8 cellular contexts compared by ENCODE assay signal in the genomic region with DNA sequence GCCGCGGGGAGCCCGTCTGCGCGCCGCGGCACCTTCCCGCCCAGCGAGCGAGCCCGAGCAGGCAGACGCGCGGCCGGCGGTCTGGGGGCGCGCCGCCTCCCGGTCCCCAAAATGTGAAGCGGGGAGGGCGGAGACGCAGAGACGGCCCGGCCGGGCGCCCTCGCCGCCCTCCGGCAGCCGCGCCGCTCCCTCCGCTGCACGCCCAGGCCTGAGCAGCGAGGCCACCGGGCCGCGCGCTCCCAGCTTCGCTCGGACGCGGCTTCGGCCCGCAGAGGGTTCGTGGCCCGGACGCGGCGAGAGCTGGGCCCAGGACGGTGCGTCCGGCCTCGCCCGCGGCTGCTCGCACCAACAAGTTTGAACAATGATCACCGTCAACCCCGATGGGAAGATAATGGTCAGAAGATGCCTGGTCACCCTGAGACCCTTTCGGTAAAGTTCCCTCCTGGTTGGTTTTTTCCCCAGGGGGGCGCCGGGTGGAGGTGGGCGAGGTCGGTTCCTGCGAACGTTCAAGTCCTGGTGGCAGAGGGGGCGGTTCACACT. TPM values are rescaled to one million over a fixed set of nuclear protein-coding genes. Genes with fewer than 3 reads are reported as not detected.
DNase-seq lines count a peak whose midpoint lies in the region; ATAC-seq, FAIRE-seq and TF ChIP-seq lines count a peak whose summit lies in the region.

No MANE protein-coding gene starts in this region.

- peak overlapping the region in 1 of 2 experiments; percentile 83; a peak in 2 of 4 replicates for H3K9ac ChIP-seq in K562 (ENCODE audit: insufficient read depth in 1 of 2, low read depth in 2 of 2, low read length in 2 of 2)

- H3K4me1 Mint-ChIP-seq in CD4-positive, alpha-beta memory T cell, result peaks cover 0 to 12% (median 6%) of the 10 kb centered on the region in 4 donors
- peaks cover 0 to 10% of the 10 kb centered on the region in 2 donors for H3K4me1 Mint-ChIP-seq in natural killer cell treated with Interleukin-12 subunit alpha and Interleukin-12 subunit beta and Interleukin-15 and Interleukin-18, amount 100 ng/mL, for 72 hours (ENCODE audit: low read depth in 2 of 2)

- intact Hi-C loops in CD4-positive, alpha-beta memory T cell (cut with micrococcal nuclease), result loop anchor here (1.0 to 5.0 kb wide), 4 partner anchors 130 to 379 kb away; no protein-coding TSS in a partner anchor
- intact Hi-C loops in K562 (cut with micrococcal nuclease), result loop anchor here (5.0 to 10.0 kb wide), 3 partner anchors 76 to 199 kb away; no protein-coding TSS in a partner anchor

- no peak overlapping the region for H3K27ac ChIP-seq in CD4-positive, alpha-beta memory T cell (ENCODE audit: low read depth, low read length)
- H3K27ac ChIP-seq in K562 (ENCODE audit: extremely low read depth, low read depth, low read length), result no peak overlapping the region

- no peak for ATAC-seq in K562
- ATAC-seq in natural killer cell treated with Interleukin-12 subunit alpha and Interleukin-12 subunit beta and Interleukin-15 and Interleukin-18, amount 100 ng/mL, for 72 hours, result peak; percentile 16 to 34
- ATAC-seq in HG03108 (IDR thresholded peaks at IDR 0.05; ENCODE audit: unreplicated experiment), result no peak
- no peak for ATAC-seq in GM18858 (IDR thresholded peaks at IDR 0.05; ENCODE audit: unreplicated experiment)

- H3K79me2 ChIP-seq in K562 (ENCODE audit: control insufficient read depth, insufficient read depth, low read length), result no peaks in the 10 kb centered on the region

- POLR2A ChIA-PET in CD4-positive, alpha-beta memory T cell (lab: Charles Lee; ENCODE audit: partially characterized antibody), result interaction anchor here (1.1 to 1.6 kb wide), 2 partner anchors 188 to 197 kb away, joined by 4 to 17 read pairs; no protein-coding TSS in a partner anchor
- POLR2A ChIA-PET in K562 (lab: Yijun Ruan, JAX), result interaction anchor here (0.5 to 0.6 kb wide), 2 partner anchors 43 to 57 kb away, joined by 3 to 5 read pairs; no protein-coding TSS in a partner anchor

- no peak for DNase-seq in CD4-positive, alpha-beta memory T cell
- DNase-seq in HTR-8/SVneo (ENCODE audit: insufficient read length, low spot score) (no peak), K562 (ENCODE audit: extremely low read depth in 1 of 4, low spot score in 3 of 4) (peak in 2 of 4 experiments; percentile 72), GM13977 (ENCODE audit: low spot score) (no peak)
- no peak for DNase-seq in natural killer cell treated with Interleukin-12 subunit alpha and Interleukin-12 subunit beta and Interleukin-15 and Interleukin-18, amount 100 ng/mL, for 72 hours (ENCODE audit: low spot score)
- DNase-seq in activated CD4-positive, alpha-beta T cell treated with anti-CD3 and anti-CD28 coated beads for 48 hours, result no peak

- CTCF ChIA-PET in CD4-positive, alpha-beta memory T cell (lab: Charles Lee; ENCODE audit: partially characterized antibody), result interaction anchor here (1.1 to 3.5 kb wide), 9 partner anchors 9 to 217 kb away, joined by 3 to 98 read pairs (median 4); no protein-coding TSS in a partner anchor
- CTCF ChIA-PET in K562 (lab: Yijun Ruan, JAX; ENCODE audit: low intra/inter-chr PET ratio), result interaction anchor here (0.8 to 2.1 kb wide), 3 partner anchors 187 to 627 kb away, joined by 3 to 10 read pairs (median 8); no protein-coding TSS in a partner anchor

- H3K27ac Mint-ChIP-seq in CD4-positive, alpha-beta memory T cell, result no peak overlapping the region
- no peak overlapping the region for H3K27ac Mint-ChIP-seq in natural killer cell treated with Interleukin-12 subunit alpha and Interleukin-12 subunit beta and Interleukin-15 and Interleukin-18, amount 100 ng/mL, for 72 hours

- peak overlapping the region in 7 of 8 donors; percentile 21 to 73 (median 62) for H3K4me3 Mint-ChIP-seq in CD4-positive, alpha-beta memory T cell
- H3K4me3 Mint-ChIP-seq in natural killer cell treated with Interleukin-12 subunit alpha and Interleukin-12 subunit beta and Interleukin-15 and Interleukin-18, amount 100 ng/mL, for 72 hours, result no peak overlapping the region

- peak overlapping the region in 1 of 2 donors; percentile 1 for H3K4me3 ChIP-seq in CD4-positive, alpha-beta memory T cell (ENCODE audit: low read length in 2 of 2)
- peak overlapping the region; percentile 23 for H3K4me3 ChIP-seq in K562

- peaks cover 11% of the 10 kb centered on the region for H3K4me1 ChIP-seq in CD4-positive, alpha-beta memory T cell (ENCODE audit: insufficient read depth, low read length)
- H3K4me1 ChIP-seq in K562 (replicated peaks in 1 of 2; ENCODE audit: control insufficient read depth in 2 of 2, insufficient read depth in 2 of 2, low read length in 2 of 2), result peaks cover 6 to 42% of the 10 kb centered on the region in 2 experiments; a peak in 3 of 5 replicates

- no peak for TF ChIP-seq POLR2A in K562 (conservative IDR thresholded peaks at IDR 0.05)

- no peak overlapping the region for H3K4me2 ChIP-seq in K562 (ENCODE audit: insufficient read depth, low read length)

- no peak for TF ChIP-seq RAD21 in K562 (CRISPR knock-in tag; conservative IDR thresholded peaks at IDR 0.05 in 1 of 2, IDR thresholded peaks at IDR 0.05 in 1 of 2)

- no peaks in the 10 kb centered on the region for H3K9me3 Mint-ChIP-seq in CD4-positive, alpha-beta memory T cell
- no peaks in the 10 kb centered on the region for H3K9me3 Mint-ChIP-seq in natural killer cell treated with Interleukin-12 subunit alpha and Interleukin-12 subunit beta and Interleukin-15 and Interleukin-18, amount 100 ng/mL, for 72 hours

- peaks cover 5% of the 10 kb centered on the region for H3K27me3 ChIP-seq in CD4-positive, alpha-beta memory T cell (ENCODE audit: insufficient read depth, low read length)
- peaks cover 0 to 19% of the 10 kb centered on the region in 2 experiments; a peak in 2 of 5 replicates for H3K27me3 ChIP-seq in K562 (ENCODE audit: control insufficient read depth in 2 of 2, insufficient read depth in 2 of 2, low read length in 2 of 2)

- in situ Hi-C loops in K562 (cut with MboI), result no loop called here
- in situ Hi-C loops in GM13977 (cut with MboI; ENCODE audit: low pct_unique_long_range_greater_than_20kb, low sequenced_read_pairs, unreplicated experiment), result loop anchor here (10.0 kb wide), 1 partner anchor 186 kb away; no protein-coding TSS in a partner anchor

- H3K9me1 ChIP-seq in K562 (ENCODE audit: control insufficient read depth, insufficient read depth, low read length), result no peaks in the 10 kb centered on the region

- TF ChIP-seq EP300 in K562 (IDR thresholded peaks at IDR 0.05; ENCODE audit: low read length), result no peak

- peaks cover 6 to 23% of the 10 kb centered on the region in 2 donors for H3K27me3 Mint-ChIP-seq in CD4-positive, alpha-beta memory T cell
- H3K27me3 Mint-ChIP-seq in natural killer cell treated with Interleukin-12 subunit alpha and Interleukin-12 subunit beta and Interleukin-15 and Interleukin-18, amount 100 ng/mL, for 72 hours, result peaks cover 21 to 27% of the 10 kb centered on the region in 2 donors

- H3K36me3 Mint-ChIP-seq in CD4-positive, alpha-beta memory T cell, result no peaks in the 10 kb centered on the region
- H3K36me3 Mint-ChIP-seq in natural killer cell treated with Interleukin-12 subunit alpha and Interleukin-12 subunit beta and Interleukin-15 and Interleukin-18, amount 100 ng/mL, for 72 hours, result no peaks in the 10 kb centered on the region

- 3% methylated on average over 36 of the region's 68 CpGs for WGBS in K562 (ENCODE audit: insufficient coverage, low coverage, missing lambda C conversion rate)

- peak; percentile 81 for FAIRE-seq in HTR-8/SVneo (lab: Jason Lieb, UNC)
- no peak for FAIRE-seq in K562 (lab: Jason Lieb, UNC)

- no peaks in the 10 kb centered on the region for H3K9me3 ChIP-seq in CD4-positive, alpha-beta memory T cell (ENCODE audit: control insufficient read depth in 1 of 2, low read length in 2 of 2)
- H3K9me3 ChIP-seq in K562 (replicated peaks; ENCODE audit: control insufficient read depth, insufficient read depth, low read depth, low read length), result no peaks in the 10 kb centered on the region

- H2AFZ ChIP-seq in K562 (ENCODE audit: low read depth, low read length), result 0 out of 2 replicates have a peak overlapping the region, but pooled peaks have one; percentile 32

- BruUV-seq in K562 (replicated peaks; lab: Mats Ljungman, UMichigan), result no TSS peak

- H3K36me3 ChIP-seq in CD4-positive, alpha-beta memory T cell (ENCODE audit: insufficient read depth, low read length), result no peaks in the 10 kb centered on the region
- no peaks in the 10 kb centered on the region for H3K36me3 ChIP-seq in K562 (ENCODE audit: control insufficient read depth, insufficient read depth, low read length)

- no peak for TF ChIP-seq CTCF in K562 (IDR thresholded peaks at IDR 0.05 in 2 of 3, conservative IDR thresholded peaks at IDR 0.05 in 1 of 3; ENCODE audit: insufficient read depth in 2 of 3, low read depth in 1 of 3, low read length in 3 of 3)
- TF ChIP-seq CTCF in GM13977 (IDR thresholded peaks at IDR 0.05; ENCODE audit: extremely low read depth, insufficient read depth, missing control alignments), result no peak

- H4K20me1 ChIP-seq in K562 (replicated peaks; ENCODE audit: control insufficient read depth, insufficient read depth, low read length), result no peaks in the 10 kb centered on the region; the same call in 1 of the 2 replicates

RNA-seq across cellular contexts. Expression of a gene that starts 0.5 kb away (rescaled TPM):
- total RNA-seq in CD4-positive, alpha-beta memory T cell, result 1 to 10 TPM; 1.8 to 2.4 TPM
- under 1 TPM in 1 of 2 donors, not detected in 1; 0.25 TPM for polyA plus RNA-seq in CD4-positive, alpha-beta memory T cell
- total RNA-seq in K562 (2011; cell fraction: chromatin; rRNA removed; ENCODE audit: low replicate concordance), result 1.5 and 5.7 TPM in 2 replicates
- 2.2 and 2.5 TPM in 2 replicates for total RNA-seq in K562 (2011; cell fraction: nucleolus; rRNA removed)
- 0.76 and 1.6 TPM in 2 replicates for total RNA-seq in K562 (2011; cell fraction: nucleoplasm; rRNA removed)
- 0.18 and 0.29 TPM in 2 replicates for total RNA-seq in K562 (2014; rRNA removed)
- 0.19 TPM in 1 of 2 replicates, not detected in the other for total RNA-seq in K562 (2014; rRNA removed; fragmentation: Illumina TruSeq; extraction: Trizol)
- not detected in 2 replicates for total RNA-seq in K562 (2015; rRNA removed; fragmentation: Illumina TruSeq; extraction: Trizol)
- 0.16 and 0.22 TPM in 2 replicates for total RNA-seq in K562 (2021)
- 0.43 and 0.79 TPM in 2 replicates for polyA plus RNA-seq in K562 (2011; rRNA removed)
- polyA plus RNA-seq in K562 (2011; cell fraction: cytosol; rRNA removed), result 0.59 and 1.2 TPM in 2 replicates
- 2.3 and 3.9 TPM in 2 replicates for polyA plus RNA-seq in K562 (2011; cell fraction: nucleus; rRNA removed)
- 0.19 and 0.22 TPM in 2 replicates for polyA plus RNA-seq in K562 (2012)
- polyA plus RNA-seq in K562 (2014; fragmentation: Illumina TruSeq; extraction: Trizol), result 0.09 and 0.17 TPM in 2 replicates
- not detected for polyA plus RNA-seq in K562 (2014; fragmentation: Nextera tagmentation; extraction: Ambion mirVana)
- 0.16 TPM in 1 of 2 replicates, not detected in the other for polyA plus RNA-seq in K562 (2014; rRNA removed)
- 0.09 and 0.11 TPM in 2 replicates for polyA minus RNA-seq in K562 (2011; rRNA and poly(A)+ RNA removed)
- 1.5 TPM in 1 of 2 replicates, not detected in the other for polyA minus RNA-seq in K562 (2011; cell fraction: cytosol; rRNA and poly(A)+ RNA removed)
- polyA minus RNA-seq in K562 (2011; cell fraction: nucleus; rRNA and poly(A)+ RNA removed), result 1.5 and 1.9 TPM in 2 replicates
- total RNA-seq in natural killer cell treated with Interleukin-12 subunit alpha and Interleukin-12 subunit beta and Interleukin-15 and Interleukin-18, amount 100 ng/mL, for 72 hours, result under 1 TPM in 1 of 2 donors, not detected in 1; 0.59 TPM

Comparison
In these comparisons a context has a peak if more than half of its experiments do, and no peak if none do; other contexts are left out.
1. ATAC-seq: peak in natural killer cell treated with Interleukin-12 subunit alpha and Interleukin-12 subunit beta and Interleukin-15 and Interleukin-18, amount 100 ng/mL, for 72 hours (2 of 2); none in K562 (single experiment), HG03108 (single experiment) and GM18858 (single experiment).